16 cellular contexts compared by ENCODE assay signal in genomic region chr15:80659375-80659774, GRCh38.
"Had no signal": no experiment of that assay in that cellular context is flagged by ENCODE, and none has a peak within 500 bp of the region (broad histone marks: within the 10 kb centered on the region; RNA-seq: fewer than 3 reads in every experiment).

No MANE protein-coding gene starts in this region.

- H3K27ac ChIP-seq: breast epithelium, pancreas, sigmoid colon, stomach, testis, upper lobe of right lung had no signal

- DNase-seq: activated CD4-positive, alpha-beta T cell treated with anti-CD3 and anti-CD28 coated beads, Interleukin-2, amount 10 ng/mL, durations not matched to agents 24 days and 14 days; activated CD4-positive, CD25-positive, alpha-beta regulatory T cell; activated CD8-positive, alpha-beta memory T cell treated with anti-CD3 and anti-CD28 coated beads, Interleukin-2, amount 50 U/mL, for 48 hours; activated CD8-positive, alpha-beta T cell treated with anti-CD3 and anti-CD28 coated beads, Interleukin-2, amount 10 ng/mL, durations not matched to agents 7 days and 5 days; activated naive CD4-positive, alpha-beta T cell; activated naive CD8-positive, alpha-beta T cell treated with anti-CD3 and anti-CD28 coated beads, Interleukin-2, amount 10 ng/mL, durations not matched to agents 7 days and 5 days; aorta; immature natural killer cell; naive thymus-derived CD4-positive, alpha-beta T cell; sigmoid colon; stimulated activated CD4-positive, alpha-beta T cell treated with anti-CD3 and anti-CD28 coated beads, Interleukin-1b, Interleukin-23, amount 100 ng/mL, for 48 hours; upper lobe of right lung had no signal

- H3K4me1 Mint-ChIP-seq: activated CD4-positive, alpha-beta T cell treated with anti-CD3 and anti-CD28 coated beads, Interleukin-2, amount 10 ng/mL, durations not matched to agents 24 days and 14 days; activated naive CD8-positive, alpha-beta T cell treated with anti-CD3 and anti-CD28 coated beads, Interleukin-2, amount 10 ng/mL, durations not matched to agents 7 days and 5 days; immature natural killer cell; naive thymus-derived CD4-positive, alpha-beta T cell had no signal

- H3K27ac Mint-ChIP-seq: activated CD4-positive, alpha-beta T cell treated with anti-CD3 and anti-CD28 coated beads, Interleukin-2, amount 10 ng/mL, durations not matched to agents 24 days and 14 days; activated CD8-positive, alpha-beta T cell treated with anti-CD3 and anti-CD28 coated beads, Interleukin-2, amount 10 ng/mL, durations not matched to agents 7 days and 5 days; activated naive CD8-positive, alpha-beta T cell treated with anti-CD3 and anti-CD28 coated beads, Interleukin-2, amount 10 ng/mL, durations not matched to agents 7 days and 5 days; immature natural killer cell; naive thymus-derived CD4-positive, alpha-beta T cell had no signal

- H3K4me3 Mint-ChIP-seq: activated CD4-positive, alpha-beta T cell treated with anti-CD3 and anti-CD28 coated beads, Interleukin-2, amount 10 ng/mL, durations not matched to agents 24 days and 14 days; activated CD8-positive, alpha-beta T cell treated with anti-CD3 and anti-CD28 coated beads, Interleukin-2, amount 10 ng/mL, durations not matched to agents 7 days and 5 days; activated naive CD8-positive, alpha-beta T cell treated with anti-CD3 and anti-CD28 coated beads, Interleukin-2, amount 10 ng/mL, durations not matched to agents 7 days and 5 days; immature natural killer cell; naive thymus-derived CD4-positive, alpha-beta T cell had no signal

- ATAC-seq: activated CD8-positive, alpha-beta T cell treated with anti-CD3 and anti-CD28 coated beads, Interleukin-2, amount 10 ng/mL, durations not matched to agents 7 days and 5 days; naive thymus-derived CD4-positive, alpha-beta T cell had no signal

- H3K36me3 Mint-ChIP-seq: activated naive CD8-positive, alpha-beta T cell treated with anti-CD3 and anti-CD28 coated beads, Interleukin-2, amount 10 ng/mL, durations not matched to agents 7 days and 5 days; immature natural killer cell; naive thymus-derived CD4-positive, alpha-beta T cell had no signal

- H3K9me3 Mint-ChIP-seq: activated CD4-positive, alpha-beta T cell treated with anti-CD3 and anti-CD28 coated beads, Interleukin-2, amount 10 ng/mL, durations not matched to agents 24 days and 14 days; activated naive CD8-positive, alpha-beta T cell treated with anti-CD3 and anti-CD28 coated beads, Interleukin-2, amount 10 ng/mL, durations not matched to agents 7 days and 5 days; immature natural killer cell had no signal
